21 cellular contexts compared by ENCODE assay signal in genomic region chr15:69511015-69511414, GRCh38.
"Had no signal": no experiment of that assay in that cellular context is flagged by ENCODE, and none has a peak within 500 bp of the region (broad histone marks: within the 10 kb centered on the region; RNA-seq: fewer than 3 reads in every experiment).

No MANE protein-coding gene starts in this region.

- H3K4me3 Mint-ChIP-seq: effector memory CD8-positive, alpha-beta T cell; immature natural killer cell; natural killer cell treated with Interleukin-12 subunit alpha and Interleukin-12 subunit beta and Interleukin-15 and Interleukin-18, amount 100 ng/mL, for 72 hours; neural progenitor cell had no signal

- H2AFZ ChIP-seq: neural progenitor cell had no signal

- H3K27ac Mint-ChIP-seq: effector memory CD8-positive, alpha-beta T cell; immature natural killer cell; neural progenitor cell; progenitor cell of endocrine pancreas had no signal

- H3K27me3 ChIP-seq: neural progenitor cell, pancreas had no signal

- DNase-seq: effector memory CD8-positive, alpha-beta T cell; esophagus squamous epithelium; foreskin keratinocyte; immature natural killer cell; left cardiac atrium; left ventricle myocardium superior; mesenchymal stem cell; midbrain; nucleus accumbens; pancreas; right cardiac atrium; stimulated activated CD4-positive, alpha-beta T cell treated with anti-CD3 and anti-CD28 coated beads, Interleukin-2, amount 100 ng/mL, for 48 hours; stimulated activated naive CD4-positive, alpha-beta T cell treated with Interleukin-2 at 50 U/mL for 16 hours; trophoblast cell had no signal

- H3K4me2 ChIP-seq: neural progenitor cell, smooth muscle cell had no signal

- ATAC-seq: effector memory CD8-positive, alpha-beta T cell; foreskin keratinocyte; left cardiac atrium; left ventricle myocardium superior; natural killer cell treated with Interleukin-12 subunit alpha and Interleukin-12 subunit beta and Interleukin-15 and Interleukin-18, amount 100 ng/mL, for 72 hours; pancreas; right cardiac atrium had no signal

- H3K4me3 ChIP-seq: esophagus squamous epithelium, lung, neural progenitor cell, pancreas, smooth muscle cell had no signal

- FAIRE-seq: keratinocyte, pancreas had no signal

- H3K9me3 Mint-ChIP-seq: effector memory CD8-positive, alpha-beta T cell; immature natural killer cell; natural killer cell treated with Interleukin-12 subunit alpha and Interleukin-12 subunit beta and Interleukin-15 and Interleukin-18, amount 100 ng/mL, for 72 hours had no signal

- H3K36me3 ChIP-seq: esophagus squamous epithelium, neural progenitor cell, pancreas had no signal

- H3K36me3 Mint-ChIP-seq: natural killer cell treated with Interleukin-12 subunit alpha and Interleukin-12 subunit beta and Interleukin-15 and Interleukin-18, amount 100 ng/mL, for 72 hours; neural progenitor cell had no signal

- H3K9me3 ChIP-seq: esophagus squamous epithelium, pancreas had no signal

- H3K9ac ChIP-seq: neural progenitor cell had no signal

- H3K4me1 ChIP-seq: esophagus squamous epithelium, foreskin keratinocyte, neural progenitor cell, pancreas had no signal

- H3K27ac ChIP-seq: epithelial cell of prostate, esophagus squamous epithelium, foreskin keratinocyte, neural progenitor cell, pancreas had no signal
